In genomic region chr11:43708776-43709175, GRCh38 we compare ENCODE assay signal across 1 cellular context.
TF ChIP-seq lines count a peak whose summit lies in the region.

No MANE protein-coding gene starts in this region.

TF ChIP-seq in HCT116, 20 proteins besides CTCF, POLR2A, EP300 and RAD21 (continued from another document):
- TF ChIP-seq TCF7L2 (IDR thresholded peaks at IDR 0.05; ENCODE audit: borderline replicate concordance, extremely low read depth, insufficient read depth, insufficient read length) (no peak), ZFX (IDR thresholded peaks at IDR 0.05) (no peak), EGR1 (IDR thresholded peaks at IDR 0.05; ENCODE audit: low read depth) (no peak), CEBPB (IDR thresholded peaks at IDR 0.05; ENCODE audit: low read depth) (no peak), CBX3 (IDR thresholded peaks at IDR 0.05; ENCODE audit: low read depth) (no peak), SP1 (IDR thresholded peaks at IDR 0.05; ENCODE audit: low read depth) (no peak), ATF3 (IDR thresholded peaks at IDR 0.05) (no peak), SRF (IDR thresholded peaks at IDR 0.05; ENCODE audit: low read depth) (no peak), POLR2AphosphoS5 (IDR thresholded peaks at IDR 0.05; ENCODE audit: low read depth, low read length) (no peak), FOSL1 (IDR thresholded peaks at IDR 0.05; ENCODE audit: low read depth) (no peak), ZNF274 (IDR thresholded peaks at IDR 0.05; ENCODE audit: low read depth, low read length) (no peak), EZH2 (IDR thresholded peaks at IDR 0.05) (no peak), YY1 (IDR thresholded peaks at IDR 0.05; ENCODE audit: extremely low read depth, insufficient replicate concordance, low read depth, low read length) (no peak), EZH2phosphoT487 (IDR thresholded peaks at IDR 0.05; ENCODE audit: borderline replicate concordance) (no peak), SIN3A (IDR thresholded peaks at IDR 0.05; ENCODE audit: low read depth) (no peak), ELF1 (IDR thresholded peaks at IDR 0.05; ENCODE audit: borderline replicate concordance, low read depth) (no peak), REST (IDR thresholded peaks at IDR 0.05; ENCODE audit: low read depth) (no peak), ZBTB33 (IDR thresholded peaks at IDR 0.05; ENCODE audit: extremely low read depth, insufficient replicate concordance, low read length) (no peak)
